Comparison of ENCODE assay signal across 15 cellular contexts in the genomic region with DNA sequence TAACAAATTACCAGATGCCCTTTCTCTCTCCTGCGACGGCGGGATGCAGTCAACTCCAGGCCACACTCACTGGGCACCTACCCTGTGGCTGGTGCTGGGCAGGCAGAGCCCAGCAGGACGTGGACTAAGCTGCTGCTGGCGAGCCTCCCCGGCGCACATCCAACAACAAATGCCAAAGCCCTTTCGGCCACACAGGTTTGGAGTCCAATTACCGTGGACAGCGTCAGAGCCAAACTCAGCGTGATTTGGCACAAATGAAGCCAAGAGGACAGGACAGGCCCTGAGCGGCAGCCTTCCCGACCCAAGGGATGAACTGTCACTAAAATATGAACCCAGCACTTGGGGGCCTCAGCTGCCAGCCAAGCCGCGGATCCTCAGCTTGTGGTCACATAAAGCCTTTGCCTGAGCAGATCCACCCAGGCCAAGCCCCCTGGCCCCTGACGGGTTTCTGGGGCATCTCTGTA. TPM values are rescaled to one million over a fixed set of nuclear protein-coding genes. Genes with fewer than 3 reads are reported as not detected.
DNase-seq lines count a peak whose midpoint lies in the region; ATAC-seq, FAIRE-seq and TF ChIP-seq lines count a peak whose summit lies in the region.
"Had no signal": no experiment of that assay in that cellular context is flagged by ENCODE, and none has a peak within 500 bp of the region (broad histone marks: within the 10 kb centered on the region; RNA-seq: fewer than 3 reads in every experiment).

No MANE protein-coding gene starts in this region.

- no peak for FAIRE-seq in HepG2 (lab: Jason Lieb, UNC)

- H3K4me3 Mint-ChIP-seq in immature natural killer cell = no peak overlapping the region
- H3K4me3 Mint-ChIP-seq: CD8-positive, alpha-beta T cell had no signal

- H2AFZ ChIP-seq in HepG2 (ENCODE audit: low read length) = no peak overlapping the region

- no peaks in the 10 kb centered on the region for H4K20me1 ChIP-seq in HepG2 (ENCODE audit: insufficient read depth, low read length)

- POLR2A ChIA-PET in HepG2 (lab: Yijun Ruan, JAX) = no interaction called here

- TF ChIP-seq EP300 in HepG2 (IDR thresholded peaks at IDR 0.05; ENCODE audit: low read depth in 2 of 2, low read length in 2 of 2) (no peak), HepG2 (CRISPR knock-in tag; IDR thresholded peaks at IDR 0.05; ENCODE audit: borderline replicate concordance) (no peak)

- ATAC-seq in HepG2 = no peak
- ATAC-seq: CD8-positive, alpha-beta T cell had no signal

- BruUV-seq in HepG2 (replicated peaks; lab: Mats Ljungman, UMichigan) = no TSS peak

- 98% methylated on average over 8 of the region's 16 CpGs for WGBS in HepG2 (ENCODE audit: low lambda C conversion rate)

- H3K27me3 Mint-ChIP-seq in immature natural killer cell (ENCODE audit: low read depth in 3 of 3) = peaks cover 0 to 2% (median 0%) of the 10 kb centered on the region in 3 donors

- H3K4me2 ChIP-seq in HepG2 (ENCODE audit: low read depth, low read length) = no peak overlapping the region

- intact Hi-C loops in breast epithelium (cut with DNase I; ENCODE audit: low total_unique reads) (no loop called here), HepG2 (cut with micrococcal nuclease; ENCODE audit: unreplicated experiment) (no loop called here)

- H3K36me3 Mint-ChIP-seq in immature natural killer cell = peaks cover 4 to 22% (median 8%) of the 10 kb centered on the region in 3 donors

- TF ChIP-seq RAD21 in HepG2 (CRISPR knock-in tag; IDR thresholded peaks at IDR 0.05) = no peak

- in situ Hi-C loops in HepG2 (cut with HindIII; ENCODE audit: extremely low pct_ligation_motif_present, low pct_unique_long_range_greater_than_20kb) = no loop called here

- no peak for TF ChIP-seq POLR2A in breast epithelium (IDR thresholded peaks at IDR 0.05)
- no peak for TF ChIP-seq POLR2A in HepG2 (IDR thresholded peaks at IDR 0.05; ENCODE audit: insufficient read depth in 1 of 2, low read depth in 2 of 2, low read length in 2 of 2)

- H3K79me2 ChIP-seq in HepG2 (ENCODE audit: insufficient read depth, low read length) = no peaks in the 10 kb centered on the region

- CTCF ChIA-PET in HepG2 (lab: Yijun Ruan, JAX; ENCODE audit: low intra/inter-chr PET ratio, low total read pairs) = no interaction called here

- H3K27me3 ChIP-seq in MG63 (no peaks in the 10 kb centered on the region), breast epithelium (no peaks in the 10 kb centered on the region), HepG2 (ENCODE audit: control insufficient read depth in 1 of 2, insufficient read depth in 2 of 2, low read length in 2 of 2) (no peaks in the 10 kb centered on the region)
- H3K27me3 ChIP-seq: ovary, testis had no signal

- H3K36me3 ChIP-seq in MG63 (peaks cover 68% of the 10 kb centered on the region), breast epithelium (peaks cover 6% of the 10 kb centered on the region), HepG2 (replicated peaks in 1 of 2; ENCODE audit: control insufficient read depth in 1 of 2, insufficient read depth in 2 of 2, low read length in 2 of 2) (peaks cover 4 to 29% of the 10 kb centered on the region in 2 experiments; a peak in 4 of 5 replicates)
- H3K36me3 ChIP-seq: ovary had no signal

- peaks cover 0 to 2% (median 0%) of the 10 kb centered on the region in 6 donors for H3K9me3 Mint-ChIP-seq in immature natural killer cell
- H3K9me3 Mint-ChIP-seq: CD8-positive, alpha-beta T cell had no signal

- H3K9ac ChIP-seq in HepG2 (ENCODE audit: insufficient read depth, low read depth, low read length) = no peak overlapping the region

- H3K4me1 ChIP-seq in breast epithelium (no peaks in the 10 kb centered on the region), HepG2 (ENCODE audit: insufficient read depth, low read length) (no peaks in the 10 kb centered on the region)
- H3K4me1 ChIP-seq: testis had no signal

- H3K4me3 ChIP-seq in MG63 = no peak overlapping the region
- no peak overlapping the region for H3K4me3 ChIP-seq in breast epithelium
- H3K4me3 ChIP-seq in HepG2 (replicated peaks in 1 of 3; ENCODE audit: insufficient read depth in 1 of 3, low read depth in 2 of 3, low read length in 3 of 3) = no peak overlapping the region
- H3K4me3 ChIP-seq: ovary, testis had no signal

- H3K4me1 Mint-ChIP-seq in immature natural killer cell = peaks cover 2 to 6% of the 10 kb centered on the region in 2 donors

- DNase-seq in MG63 = peak; percentile 97
- DNase-seq in breast epithelium (ENCODE audit: low spot score in 2 of 2) = peak; percentile 60 to 86
- DNase-seq in HepG2 (ENCODE audit: low spot score) = no peak
- peak; percentile 24 for DNase-seq in superior temporal gyrus (ENCODE audit: extremely low spot score)
- no peak for DNase-seq in putamen (ENCODE audit: low spot score)
- DNase-seq in immature natural killer cell = no peak
- no peak for DNase-seq in activated gamma-delta T cell treated with Interleukin-2 at 50 U/mL for 16 hours
- DNase-seq: activated CD4-positive, alpha-beta T cell treated with anti-CD3 and anti-CD28 coated beads, Interleukin-2, amount 50 U/mL, for 48 hours; CD8-positive, alpha-beta T cell; effector CD4-positive, alpha-beta T cell; NCI-H1930; ovary; SHP77; testis had no signal

- TF ChIP-seq CTCF in breast epithelium (IDR thresholded peaks at IDR 0.05) = no peak
- TF ChIP-seq CTCF in HepG2 (CRISPR knock-in tag; IDR thresholded peaks at IDR 0.05) = no peak

- no peak overlapping the region for H3K27ac Mint-ChIP-seq in immature natural killer cell
- H3K27ac Mint-ChIP-seq: CD8-positive, alpha-beta T cell had no signal

- H3K27ac ChIP-seq in breast epithelium = peak overlapping the region; percentile 71 to 78
- H3K27ac ChIP-seq in HepG2 (ENCODE audit: extremely low read length, insufficient read depth, low read length) = no peak overlapping the region
- H3K27ac ChIP-seq: HL-60, ovary, testis had no signal

- H3K9me3 ChIP-seq in MG63 = no peaks in the 10 kb centered on the region
- H3K9me3 ChIP-seq in breast epithelium = no peaks in the 10 kb centered on the region
- H3K9me3 ChIP-seq in HepG2 (ENCODE audit: low read length) = no peaks in the 10 kb centered on the region
- H3K9me3 ChIP-seq: ovary, testis had no signal

TF ChIP-seq in HepG2, 621 proteins besides CTCF, POLR2A, EP300 and RAD21 (continues in another document):
- TF ChIP-seq AGO2 (optimal IDR thresholded peaks at IDR 0.05; ENCODE audit: low read depth, low read length) = peak; percentile 31

RNA-seq across cellular contexts. Expression of a gene that starts 28.4 kb away (rescaled TPM):
- total RNA-seq in MG63 (2014; rRNA removed; shearing (Covaris generic); ENCODE audit: low replicate concordance) = 15.6 and 59.1 TPM in 2 replicates
- total RNA-seq in breast epithelium (10 to 100 TPM; 15.4 to 18.0 (median 17.6) TPM), HepG2 (2016; rRNA removed; fragmentation: Illumina TruSeq; extraction: Trizol) (3.6 and 7.9 TPM in 2 replicates)
- 6.4 and 7.1 TPM in 2 replicates for total RNA-seq in HepG2 (2016; cell fraction: cytosol; rRNA removed; fragmentation: Illumina TruSeq; extraction: Trizol; ENCODE audit: low read depth)
- 3.1 and 7.2 TPM in 2 replicates for total RNA-seq in HepG2 (2016; cell fraction: insoluble cytoplasmic fraction; rRNA removed; fragmentation: Illumina TruSeq; extraction: Trizol)
- 4.0 and 4.5 TPM in 2 replicates for total RNA-seq in HepG2 (2016; cell fraction: membrane; rRNA removed; fragmentation: Illumina TruSeq; extraction: Trizol)
- total RNA-seq in HepG2 (2016; cell fraction: nucleus; rRNA removed; fragmentation: Illumina TruSeq; extraction: Trizol) = 10.1 and 13.2 TPM in 2 replicates
- polyA plus RNA-seq in HepG2 (2011; rRNA removed) (9.8 and 11.5 TPM in 2 replicates), immature natural killer cell (10 to 100 TPM in 1 of 3 donors, 1 to 10 TPM in 2; 6.0 to 12.6 (median 7.4) TPM)
- 9.4 and 11.5 TPM in 2 replicates for polyA plus RNA-seq in HepG2 (2011; cell fraction: cytosol; rRNA removed)
- polyA plus RNA-seq in HepG2 (2011; cell fraction: nucleus; rRNA removed) = 20.8 and 23.8 TPM in 2 replicates
- 7.9 and 10.4 TPM in 2 replicates for polyA plus RNA-seq in HepG2 (2012)
- 1.2 and 1.8 TPM in 2 replicates for polyA plus RNA-seq in HepG2 (2016; cell fraction: cytosol; fragmentation: Illumina TruSeq; extraction: Trizol; ENCODE audit: low read depth)
- polyA plus RNA-seq in HepG2 (2016; cell fraction: insoluble cytoplasmic fraction; fragmentation: Illumina TruSeq; extraction: Trizol; ENCODE audit: low read depth) = 3.4 and 4.3 TPM in 2 replicates
- polyA plus RNA-seq in HepG2 (2016; cell fraction: membrane; fragmentation: Illumina TruSeq; extraction: Trizol; ENCODE audit: low read depth) = 2.0 and 2.2 TPM in 2 replicates
- 21.3 and 23.7 TPM in 2 replicates for polyA plus RNA-seq in HepG2 (2016; cell fraction: nucleus; fragmentation: Illumina TruSeq; extraction: Trizol; ENCODE audit: insufficient read depth, low read depth)
- 40.2 and 95.0 TPM in 2 replicates for polyA minus RNA-seq in HepG2 (2011; rRNA and poly(A)+ RNA removed; ENCODE audit: low replicate concordance)
- polyA minus RNA-seq in HepG2 (2011; cell fraction: cytosol; rRNA and poly(A)+ RNA removed) = 9.5 and 9.9 TPM in 2 replicates
- 24.1 and 29.1 TPM in 2 replicates for polyA minus RNA-seq in HepG2 (2011; cell fraction: nucleus; rRNA and poly(A)+ RNA removed)

RNA-seq across cellular contexts. Expression of a gene that starts 45.0 kb away (rescaled TPM):
- 20.8 and 31.9 TPM in 2 replicates for total RNA-seq in MG63 (2014; rRNA removed; shearing (Covaris generic); ENCODE audit: low replicate concordance)
- total RNA-seq in breast epithelium (100 to 1,000 TPM; 103 to 121 (median 121) TPM), HepG2 (2016; rRNA removed; fragmentation: Illumina TruSeq; extraction: Trizol) (80.7 and 92.3 TPM in 2 replicates)
- 33.7 and 42.8 TPM in 2 replicates for total RNA-seq in HepG2 (2016; cell fraction: cytosol; rRNA removed; fragmentation: Illumina TruSeq; extraction: Trizol; ENCODE audit: low read depth)
- 79.1 and 81.6 TPM in 2 replicates for total RNA-seq in HepG2 (2016; cell fraction: insoluble cytoplasmic fraction; rRNA removed; fragmentation: Illumina TruSeq; extraction: Trizol)
- 68.4 and 78.8 TPM in 2 replicates for total RNA-seq in HepG2 (2016; cell fraction: membrane; rRNA removed; fragmentation: Illumina TruSeq; extraction: Trizol)
- total RNA-seq in HepG2 (2016; cell fraction: nucleus; rRNA removed; fragmentation: Illumina TruSeq; extraction: Trizol) = 43.3 and 45.3 TPM in 2 replicates
- polyA plus RNA-seq in HepG2 (2011; rRNA removed) (183 and 228 TPM in 2 replicates), immature natural killer cell (100 to 1,000 TPM; 324 to 389 (median 386) TPM)
- 157 and 234 TPM in 2 replicates for polyA plus RNA-seq in HepG2 (2011; cell fraction: cytosol; rRNA removed)
- polyA plus RNA-seq in HepG2 (2011; cell fraction: nucleus; rRNA removed) = 75.7 and 78.6 TPM in 2 replicates
- polyA plus RNA-seq in HepG2 (2012) = 160 and 216 TPM in 2 replicates
- polyA plus RNA-seq in HepG2 (2016; cell fraction: cytosol; fragmentation: Illumina TruSeq; extraction: Trizol; ENCODE audit: low read depth) = 133 and 156 TPM in 2 replicates
- 227 and 254 TPM in 2 replicates for polyA plus RNA-seq in HepG2 (2016; cell fraction: insoluble cytoplasmic fraction; fragmentation: Illumina TruSeq; extraction: Trizol; ENCODE audit: low read depth)
- 179 and 194 TPM in 2 replicates for polyA plus RNA-seq in HepG2 (2016; cell fraction: membrane; fragmentation: Illumina TruSeq; extraction: Trizol; ENCODE audit: low read depth)
- 148 and 169 TPM in 2 replicates for polyA plus RNA-seq in HepG2 (2016; cell fraction: nucleus; fragmentation: Illumina TruSeq; extraction: Trizol; ENCODE audit: insufficient read depth, low read depth)
- polyA minus RNA-seq in HepG2 (2011; rRNA and poly(A)+ RNA removed; ENCODE audit: low replicate concordance) = 104 and 174 TPM in 2 replicates
- 92.9 and 96.5 TPM in 2 replicates for polyA minus RNA-seq in HepG2 (2011; cell fraction: cytosol; rRNA and poly(A)+ RNA removed)
- polyA minus RNA-seq in HepG2 (2011; cell fraction: nucleus; rRNA and poly(A)+ RNA removed) = 45.4 and 62.7 TPM in 2 replicates

Comparison
In these comparisons a context has a peak if more than half of its experiments do, and no peak if none do; other contexts are left out.
1. DNase-seq: peak in MG63 (single experiment), breast epithelium (2 of 2) and superior temporal gyrus (single experiment); none in HepG2 (single experiment), putamen (single experiment), immature natural killer cell (0 of 3) and activated gamma-delta T cell treated with Interleukin-2 at 50 U/mL for 16 hours (single experiment).